1 cellular context compared by ENCODE assay signal in genomic region chr19:42083537-42083936, GRCh38.
TF ChIP-seq lines count a peak whose summit lies in the region.

No MANE protein-coding gene starts in this region.

TF ChIP-seq in HepG2, 621 proteins besides CTCF, POLR2A, EP300 and RAD21:
- TF ChIP-seq ZNF768 (CRISPR knock-in tag; IDR thresholded peaks at IDR 0.05) (no peak), ZNF770 (CRISPR knock-in tag; IDR thresholded peaks at IDR 0.05) (peak; percentile 94), CHD4 (IDR thresholded peaks at IDR 0.05; ENCODE audit: borderline replicate concordance, low read length) (no peak), ZMYM3 (CRISPR knock-in tag; IDR thresholded peaks at IDR 0.05) (0 out of 2 replicates have a peak, but pooled peaks have one; percentile 37), MBD4 (IDR thresholded peaks at IDR 0.05; ENCODE audit: borderline replicate concordance, low read length) (no peak), DPF2 (CRISPR knock-in tag; IDR thresholded peaks at IDR 0.05; ENCODE audit: borderline replicate concordance, low read depth) (no peak), CEBPG (CRISPR knock-in tag; IDR thresholded peaks at IDR 0.05) (peak; percentile 67), ZKSCAN8 (CRISPR knock-in tag; IDR thresholded peaks at IDR 0.05; ENCODE audit: borderline replicate concordance) (no peak), GLI4 (CRISPR knock-in tag; IDR thresholded peaks at IDR 0.05; ENCODE audit: borderline replicate concordance) (no peak), CEBPB (IDR thresholded peaks at IDR 0.05; ENCODE audit: borderline replicate concordance, low read depth, low read length) (peak; percentile 50; the same call in 1 of the 2 replicates), ZFX (CRISPR knock-in tag; IDR thresholded peaks at IDR 0.05; ENCODE audit: low read depth) (no peak), ZKSCAN5 (CRISPR knock-in tag; IDR thresholded peaks at IDR 0.05) (no peak), MAF1 (CRISPR knock-in tag; IDR thresholded peaks at IDR 0.05; ENCODE audit: borderline replicate concordance) (no peak), ZNF329 (CRISPR knock-in tag; IDR thresholded peaks at IDR 0.05; ENCODE audit: low read depth) (no peak), ARID3A (IDR thresholded peaks at IDR 0.05; ENCODE audit: low read depth, low read length) (no peak), ZNF121 (CRISPR knock-in tag; IDR thresholded peaks at IDR 0.05) (peak; percentile 80), ARID5B (CRISPR knock-in tag; IDR thresholded peaks at IDR 0.05) (no peak), ZNF629 (CRISPR knock-in tag; conservative IDR thresholded peaks at IDR 0.05) (no peak), BCL6 (CRISPR knock-in tag; IDR thresholded peaks at IDR 0.05) (no peak), ETV5 (CRISPR knock-in tag; IDR thresholded peaks at IDR 0.05; ENCODE audit: borderline replicate concordance) (no peak), ZNF292 (CRISPR knock-in tag; IDR thresholded peaks at IDR 0.05; ENCODE audit: borderline replicate concordance, low read depth) (no peak), TEAD3 (CRISPR knock-in tag; optimal IDR thresholded peaks at IDR 0.05; ENCODE audit: borderline replicate concordance) (peak; percentile 44)
